Comparison of ENCODE assay signal across 8 cellular contexts in genomic region chr1:15304708-15305326, GRCh38.
DNase-seq lines count a peak whose midpoint lies in the region; ATAC-seq and TF ChIP-seq lines count a peak whose summit lies in the region.

No MANE protein-coding gene starts in this region.

- H3K9me3 ChIP-seq in MM.1S (replicated peaks; ENCODE audit: insufficient read depth, low read length) = no peaks in the 10 kb centered on the region

- no peaks in the 10 kb centered on the region for H3K27me3 ChIP-seq in MM.1S (replicated peaks; ENCODE audit: insufficient read depth, low read length)

- no peaks in the 10 kb centered on the region for H3K36me3 ChIP-seq in MM.1S (replicated peaks; ENCODE audit: insufficient read depth, low read length)

- peak; percentile 97 for TF ChIP-seq CTCF in MM.1S (IDR thresholded peaks at IDR 0.05; ENCODE audit: low read length)

- no peaks in the 10 kb centered on the region for H3K79me2 ChIP-seq in MM.1S (ENCODE audit: low read length)

- no peaks in the 10 kb centered on the region for H3K9me2 ChIP-seq in MM.1S (replicated peaks; ENCODE audit: insufficient read depth, low read length)

- ATAC-seq in HG03571 (IDR thresholded peaks at IDR 0.05; ENCODE audit: unreplicated experiment) (no peak), HG02870 (IDR thresholded peaks at IDR 0.05; ENCODE audit: unreplicated experiment) (no peak)

- H3K4me2 ChIP-seq in MM.1S (ENCODE audit: low read depth, low read length) = no peak overlapping the region

- H3K4me3 ChIP-seq in MM.1S (ENCODE audit: low read length) = no peak overlapping the region

- H2AFZ ChIP-seq in MM.1S (ENCODE audit: low read length) = no peak overlapping the region

- no peaks in the 10 kb centered on the region for H3F3A ChIP-seq in MM.1S (ENCODE audit: insufficient read depth, low read length)

- H4K20me1 ChIP-seq in MM.1S (ENCODE audit: insufficient read depth, low read length) = no peaks in the 10 kb centered on the region

- H3K27ac ChIP-seq in MM.1S (ENCODE audit: low read length) = no peak overlapping the region

- DNase-seq in EL = peak; percentile 43
- peak; percentile 61 for DNase-seq in MM.1S
- DNase-seq in T-helper 9 cell = peak; percentile 72
- peak; percentile 65 for DNase-seq in astrocyte of the hippocampus (ENCODE audit: low read depth, low spot score)
- peak; percentile 64 for DNase-seq in inferior parietal cortex (ENCODE audit: extremely low spot score)
- DNase-seq in stimulated activated CD4-positive, alpha-beta T cell treated with anti-CD3 and anti-CD28 coated beads, Interleukin-15, amount 100 ng/mL, for 48 hours (ENCODE audit: low read depth in 2 of 2) = peak; percentile 36 to 64

- no peaks in the 10 kb centered on the region for H3K4me1 ChIP-seq in MM.1S (ENCODE audit: low read length)

- no peak overlapping the region for H3K9ac ChIP-seq in MM.1S (ENCODE audit: low read length)
